ENCODE assay signal across 8 cellular contexts in the genomic region with DNA sequence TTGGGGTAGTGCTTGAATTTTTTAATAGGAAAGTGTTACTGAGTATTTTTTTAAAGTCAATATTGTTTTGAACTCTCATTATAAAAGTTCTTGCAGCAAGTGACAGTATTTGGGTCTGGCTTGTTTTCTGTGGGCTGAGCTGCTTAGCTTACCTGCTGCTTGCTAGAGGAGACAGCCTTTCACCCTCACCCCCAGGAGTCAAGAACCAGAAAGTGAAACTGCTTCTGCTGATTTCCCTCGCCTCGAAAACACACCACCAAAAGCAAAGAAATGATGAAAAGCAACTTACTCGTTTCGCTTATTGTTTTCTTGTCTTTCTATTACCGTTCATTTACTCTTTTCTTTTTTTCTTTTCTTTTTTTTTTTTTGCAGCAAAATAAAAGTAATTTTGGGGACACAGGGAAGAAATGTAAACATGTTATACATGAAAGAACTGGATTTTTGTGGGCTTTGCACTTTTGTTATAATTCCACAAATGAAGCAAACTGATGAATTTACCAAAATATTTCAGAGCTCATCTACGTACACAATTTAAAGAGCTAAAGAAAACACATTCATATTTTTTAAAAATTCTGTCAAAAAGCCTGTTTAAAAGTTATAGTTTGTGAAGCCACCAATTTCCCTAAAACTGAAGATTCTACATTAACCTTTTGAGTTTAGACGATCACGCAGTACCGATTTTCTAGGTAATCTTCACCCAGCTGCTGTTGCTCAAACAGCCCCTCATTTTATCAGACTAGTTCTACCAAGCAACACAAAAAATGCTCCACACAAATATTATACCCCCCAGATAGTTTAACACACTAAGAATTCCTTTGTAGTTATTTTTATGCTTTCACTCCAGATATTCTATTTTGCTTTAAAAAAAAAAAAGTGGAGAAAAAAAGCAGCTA. TPM values are rescaled to one million over a fixed set of nuclear protein-coding genes. Genes with fewer than 3 reads are reported as not detected.
DNase-seq lines count a peak whose midpoint lies in the region; ATAC-seq and TF ChIP-seq lines count a peak whose summit lies in the region.

No MANE protein-coding gene starts in this region.

- no peaks in the 10 kb centered on the region for H3K36me3 ChIP-seq in thoracic aorta

- peak overlapping the region; percentile 1 for H3K4me3 ChIP-seq in thoracic aorta

- H3K27ac ChIP-seq in thoracic aorta, result no peak overlapping the region

- no peak for TF ChIP-seq CTCF in thoracic aorta (IDR thresholded peaks at IDR 0.05)

- ATAC-seq in thoracic aorta (ENCODE audit: insufficient number of reproducible peaks, low FRiP score, low read depth) (no peak), left ventricle myocardium superior (no peak)

- no peaks in the 10 kb centered on the region for H3K27me3 ChIP-seq in thoracic aorta (replicated peaks; ENCODE audit: insufficient read depth)

- DNase-seq in NOMO-1 (lab: John Stamatoyannopoulos, UW; ENCODE audit: unreplicated experiment in 2 of 2), result peak; percentile 3 to 8
- DNase-seq in NOMO-1 treated with dmso at 0.1 percent for 144 hours (lab: John Stamatoyannopoulos, UW; ENCODE audit: unreplicated experiment), result no peak
- peak; percentile 31 for DNase-seq in T follicular helper cell (ENCODE audit: low read depth)
- peak; percentile 23 for DNase-seq in ecto neural progenitor cell (ENCODE audit: low spot score)
- no peak for DNase-seq in thoracic aorta (ENCODE audit: low spot score)
- no peak for DNase-seq in left ventricle myocardium superior
- DNase-seq in SKM-1 treated with dmso at 0.1 percent for 144 hours (lab: John Stamatoyannopoulos, UW; ENCODE audit: unreplicated experiment), result no peak
- no peak for DNase-seq in inferior parietal cortex (ENCODE audit: extremely low spot score)

- H3K9me3 ChIP-seq in thoracic aorta, result no peaks in the 10 kb centered on the region

- intact Hi-C loops in left ventricle myocardium superior (cut with micrococcal nuclease), result no loop called here

- H3K4me1 ChIP-seq in thoracic aorta (ENCODE audit: control insufficient read depth in 1 of 2, low read depth in 2 of 2), result peaks cover 0 to 9% of the 10 kb centered on the region in 2 donors

RNA-seq across cellular contexts. Expression of gene SCML4, which starts 1.7 kb away (rescaled TPM):
- total RNA-seq in thoracic aorta, result 1 to 10 TPM in 1 of 2 donors, under 1 TPM in 1; 0.27 to 3.6 TPM
- 0.17 TPM for total RNA-seq in left ventricle myocardium superior

Comparison
In these comparisons a context has a peak if more than half of its experiments do, and no peak if none do; other contexts are left out.
1. DNase-seq: peak in NOMO-1 (2 of 2), T follicular helper cell (single experiment) and ecto neural progenitor cell (single experiment); none in NOMO-1 treated with dmso at 0.1 percent for 144 hours (single experiment), thoracic aorta (single experiment), left ventricle myocardium superior (single experiment), SKM-1 treated with dmso at 0.1 percent for 144 hours (single experiment) and inferior parietal cortex (single experiment).